13 cellular contexts compared by ENCODE assay signal in the genomic region with DNA sequence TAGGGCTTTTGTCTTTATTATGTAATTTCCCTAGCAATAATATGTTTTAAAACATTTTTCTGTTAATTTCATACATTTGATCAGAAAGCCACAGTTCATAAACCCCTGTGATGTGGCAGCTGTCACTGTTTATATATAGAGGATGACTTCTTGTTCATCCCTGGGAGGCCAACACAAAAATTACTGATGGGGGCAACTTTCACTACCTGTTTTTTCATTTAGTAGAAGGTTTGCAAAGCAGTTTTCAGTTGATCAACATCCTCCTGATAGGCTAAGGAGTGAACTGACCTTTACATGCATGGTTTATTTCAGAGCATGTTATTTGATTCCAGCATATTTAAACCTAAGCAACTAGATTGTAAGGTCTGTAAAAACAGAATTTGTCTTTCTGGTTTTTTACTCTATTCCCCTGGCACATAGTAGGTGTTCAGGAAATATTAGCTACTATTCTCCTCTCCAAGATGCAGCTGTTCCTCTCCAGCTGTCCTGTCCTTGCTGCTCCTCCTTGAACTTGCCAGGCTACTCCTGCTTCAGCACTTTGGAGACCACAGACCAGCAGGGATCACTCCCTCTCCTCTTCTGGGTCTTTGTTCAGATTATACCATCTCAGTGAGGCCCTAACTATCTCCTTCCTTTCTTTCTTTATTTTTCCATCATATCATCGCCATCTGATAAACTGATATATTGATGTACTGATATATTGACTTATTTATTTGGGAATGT. TPM values are rescaled to one million over a fixed set of nuclear protein-coding genes. Genes with fewer than 3 reads are reported as not detected.
DNase-seq lines count a peak whose midpoint lies in the region; ATAC-seq lines count a peak whose summit lies in the region.
"Had no signal": no experiment of that assay in that cellular context is flagged by ENCODE, and none has a peak within 500 bp of the region (broad histone marks: within the 10 kb centered on the region; RNA-seq: fewer than 3 reads in every experiment).

No MANE protein-coding gene starts in this region.

- no peaks in the 10 kb centered on the region for H3K27me3 Mint-ChIP-seq in naive B cell

- H3K4me1 Mint-ChIP-seq in naive B cell, result peaks cover 31 to 52% (median 50%) of the 10 kb centered on the region in 3 donors

- H3K27ac Mint-ChIP-seq in naive B cell, result peak overlapping the region in 5 of 6 donors; percentile 14 to 36 (median 26)

- peaks cover 0 to 2% (median 0%) of the 10 kb centered on the region in 7 donors for H3K9me3 Mint-ChIP-seq in naive B cell

- H3K4me3 Mint-ChIP-seq in naive B cell, result peak overlapping the region in 6 of 8 donors; percentile 18 to 67 (median 28)

- H3K36me3 Mint-ChIP-seq in naive B cell, result no peaks in the 10 kb centered on the region

- ATAC-seq in GM18867 (IDR thresholded peaks at IDR 0.05; ENCODE audit: unreplicated experiment), result peak; percentile 74
- ATAC-seq in GM21786 (IDR thresholded peaks at IDR 0.05; ENCODE audit: unreplicated experiment), result peak; percentile 94
- peak; percentile 97 for ATAC-seq in HG03469 (IDR thresholded peaks at IDR 0.05; ENCODE audit: unreplicated experiment)
- ATAC-seq in naive B cell (ENCODE audit: low read depth in 2 of 2), result peak; percentile 92

- DNase-seq in naive B cell (peak; percentile 60), nucleus accumbens (lab: John Stamatoyannopoulos, UW) (no peak), midbrain (lab: John Stamatoyannopoulos, UW) (no peak), HK-2 (ENCODE audit: unreplicated experiment) (no peak), COR-L47 (lab: John Stamatoyannopoulos, UW) (no peak)
- DNase-seq: activated CD4-positive, CD25-positive, alpha-beta regulatory T cell treated with anti-CD3 and anti-CD28 coated beads, Interleukin-2, amount 50 U/mL, for 72 hours; activated effector memory CD4-positive, alpha-beta T cell treated with Interleukin-2 at 50 U/mL for 16 hours; cerebellar nuclear complex; NCI-H187; upper lobe of left lung had no signal

RNA-seq across cellular contexts. Expression of gene ROR1, which starts 54.7 kb away (rescaled TPM):
- polyA plus RNA-seq in naive B cell (ENCODE audit: low read depth in 6 of 6), result 1 to 10 TPM in 4 of 6 donors, under 1 TPM in 2; 0.36 to 6.2 (median 1.3) TPM
